Comparison of ENCODE assay signal across 33 cellular contexts in the genomic region with DNA sequence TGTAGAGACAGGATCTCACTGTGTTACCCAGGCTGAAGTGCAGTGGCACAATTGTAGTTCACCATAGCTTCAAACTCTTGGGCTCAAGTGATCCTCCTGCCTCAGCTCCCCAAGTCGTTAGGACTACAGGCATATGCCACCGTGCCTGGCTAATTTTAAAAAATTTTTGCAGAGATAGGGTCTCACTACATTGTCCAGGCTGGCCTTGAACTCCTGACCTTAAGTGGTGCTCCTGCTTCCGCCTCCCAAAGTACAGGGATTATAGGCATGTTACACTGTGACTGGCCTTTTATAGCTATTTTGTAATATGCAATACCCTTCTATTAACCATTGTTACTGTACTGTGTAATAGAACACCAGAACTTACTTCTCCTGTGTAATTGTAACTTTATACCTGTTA.
"Had no signal": no experiment of that assay in that cellular context is flagged by ENCODE, and none has a peak within 500 bp of the region (broad histone marks: within the 10 kb centered on the region; RNA-seq: fewer than 3 reads in every experiment).

No MANE protein-coding gene starts in this region.

- H3K27me3 ChIP-seq: adrenal gland, ascending aorta, body of pancreas, brain microvascular endothelial cell, breast epithelium, cardiac muscle cell had no signal

- H3K36me3 ChIP-seq: adrenal gland, breast epithelium had no signal

- H3K4me3 ChIP-seq: adrenal gland, ascending aorta, body of pancreas, breast epithelium, cardiac muscle cell had no signal

- H3K27ac ChIP-seq: adrenal gland, ascending aorta, body of pancreas, brain microvascular endothelial cell, breast epithelium, cardiac muscle cell had no signal

- FAIRE-seq: astrocyte, bronchial epithelial cell had no signal

- H3K4me1 ChIP-seq: adrenal gland, ascending aorta, body of pancreas, breast epithelium had no signal

- DNase-seq: activated effector memory CD4-positive, alpha-beta T cell treated with anti-CD3 and anti-CD28 coated beads, Interleukin-2, amount 50 U/mL, for 16 hours; activated effector memory CD4-positive, alpha-beta T cell treated with Interleukin-2 at 50 U/mL for 16 hours; activated gamma-delta T cell; activated gamma-delta T cell treated with Interleukin-2 at 50 U/mL for 16 hours; activated naive CD4-positive, alpha-beta T cell; activated naive CD4-positive, alpha-beta T cell treated with anti-CD3 and anti-CD28 coated beads for 36 hours; activated naive CD4-positive, alpha-beta T cell treated with anti-CD3 and anti-CD28 coated beads, Interleukin-2, amount 10 ng/mL, durations not matched to agents 7 days and 5 days; activated naive CD4-positive, alpha-beta T cell treated with anti-CD3 and anti-CD28 coated beads, Interleukin-2, amount 50 U/mL, for 16 hours; activated naive CD4-positive, alpha-beta T cell treated with Interleukin-2 at 50 U/mL for 16 hours; activated naive CD8-positive, alpha-beta T cell treated with anti-CD3 and anti-CD28 coated beads for 36 hours; activated naive CD8-positive, alpha-beta T cell treated with anti-CD3 and anti-CD28 coated beads, Interleukin-2, amount 10 ng/mL, durations not matched to agents 7 days and 5 days; activated naive CD8-positive, alpha-beta T cell treated with anti-CD3 and anti-CD28 coated beads, Interleukin-2, amount 50 U/mL, for 24 hours; activated T-cell treated with anti-CD3 and anti-CD28 coated beads, Interleukin-2, amount 50 U/mL, for 24 hours; activated T-cell treated with anti-CD3 and anti-CD28 coated beads, Interleukin-2, amount 50 U/mL, for 4 hours; activated T-cell treated with anti-CD3 and anti-CD28 coated beads, Interleukin-2, amount 50 U/mL, for 48 hours; activated T-cell treated with anti-CD3 and anti-CD28 coated beads, Interleukin-2, amount 50 U/mL, for 72 hours; adrenal gland; amniotic stem cell; amygdala; anterior cingulate cortex; aorta; body of pancreas; brain microvascular endothelial cell; caudate nucleus; central memory CD4-positive, alpha-beta T cell; cerebellar nuclear complex had no signal

- ATAC-seq: activated naive CD4-positive, alpha-beta T cell treated with anti-CD3 and anti-CD28 coated beads, Interleukin-2, amount 50 U/mL, for 72 hours; activated naive CD8-positive, alpha-beta T cell treated with anti-CD3 and anti-CD28 coated beads, Interleukin-2, amount 50 U/mL, for 24 hours; activated T-cell treated with anti-CD3 and anti-CD28 coated beads, Interleukin-2, amount 50 U/mL, for 4 hours; activated T-cell treated with anti-CD3 and anti-CD28 coated beads, Interleukin-2, amount 50 U/mL, for 72 hours; activated T-helper 17 cell treated with anti-CD3 and anti-CD28 coated beads, Interleukin-2, amount 50 U/mL, for 72 hours; body of pancreas had no signal
